9 cellular contexts compared by ENCODE assay signal in genomic region chr7:19663816-19664531, GRCh38. TPM values are rescaled to one million over a fixed set of nuclear protein-coding genes. Genes with fewer than 3 reads are reported as not detected.
DNase-seq lines count a peak whose midpoint lies in the region; ATAC-seq and TF ChIP-seq lines count a peak whose summit lies in the region.
"Had no signal": no experiment of that assay in that cellular context is flagged by ENCODE, and none has a peak within 500 bp of the region (broad histone marks: within the 10 kb centered on the region; RNA-seq: fewer than 3 reads in every experiment).

No MANE protein-coding gene starts in this region.

- intact Hi-C loops in heart right ventricle (cut with DNase I): loop anchor here in 5 of 10 donors (5.0 to 10.0 kb wide), 3 partner anchors 539 to 1309 kb away; no protein-coding TSS in a partner anchor

- H3K4me3 ChIP-seq in heart right ventricle: no peak overlapping the region
- H3K4me3 ChIP-seq: thoracic aorta had no signal

- CTCF ChIA-PET in HEK293T (lab: Yijun Ruan, JAX): no interaction called here

- no peaks in the 10 kb centered on the region for H3K9me3 ChIP-seq in heart right ventricle
- H3K9me3 ChIP-seq: thoracic aorta had no signal

- TF ChIP-seq CTCF in heart right ventricle (IDR thresholded peaks at IDR 0.05): no peak

- peaks cover 0 to 4% (median 0%) of the 10 kb centered on the region in 7 donors for H3K27me3 ChIP-seq in heart right ventricle

- ATAC-seq in GM19328 (IDR thresholded peaks at IDR 0.05; ENCODE audit: unreplicated experiment): peak; percentile 93
- peak; percentile 94 for ATAC-seq in HG03095 (IDR thresholded peaks at IDR 0.05; ENCODE audit: unreplicated experiment)
- ATAC-seq in heart right ventricle: no peak

- no peaks in the 10 kb centered on the region for H3K36me3 ChIP-seq in heart right ventricle
- H3K36me3 ChIP-seq: thoracic aorta had no signal

- DNase-seq in COLO668 (lab: John Stamatoyannopoulos, UW; ENCODE audit: unreplicated experiment): peak; percentile 48
- peak; percentile 73 for DNase-seq in NCI-H748 treated with DMSO at 0.1 percent for 48 hours (lab: John Stamatoyannopoulos, UW)
- DNase-seq in heart right ventricle: no peak
- no peak for DNase-seq in activated CD4-positive, alpha-beta T cell treated with anti-CD3 and anti-CD28 coated beads, Interleukin-2, amount 50 U/mL, for 4 hours
- DNase-seq in HEK293T (ENCODE audit: extremely low spot score): no peak
- no peak for DNase-seq in HuH-7 (ENCODE audit: low spot score)

- WGBS in heart right ventricle, 2 donors: 44 to 53% methylated on average over 4 of the region's 4 CpGs

- H3K4me1 ChIP-seq in heart right ventricle: no peaks in the 10 kb centered on the region

- H3K27ac ChIP-seq in heart right ventricle: no peak overlapping the region
- H3K27ac ChIP-seq: thoracic aorta had no signal

- POLR2A ChIA-PET in HEK293T (lab: Yijun Ruan, JAX): no interaction called here

TF ChIP-seq in HEK293T, 16 proteins besides CTCF, POLR2A, EP300 and RAD21:
- TF ChIP-seq, protein P1, sequence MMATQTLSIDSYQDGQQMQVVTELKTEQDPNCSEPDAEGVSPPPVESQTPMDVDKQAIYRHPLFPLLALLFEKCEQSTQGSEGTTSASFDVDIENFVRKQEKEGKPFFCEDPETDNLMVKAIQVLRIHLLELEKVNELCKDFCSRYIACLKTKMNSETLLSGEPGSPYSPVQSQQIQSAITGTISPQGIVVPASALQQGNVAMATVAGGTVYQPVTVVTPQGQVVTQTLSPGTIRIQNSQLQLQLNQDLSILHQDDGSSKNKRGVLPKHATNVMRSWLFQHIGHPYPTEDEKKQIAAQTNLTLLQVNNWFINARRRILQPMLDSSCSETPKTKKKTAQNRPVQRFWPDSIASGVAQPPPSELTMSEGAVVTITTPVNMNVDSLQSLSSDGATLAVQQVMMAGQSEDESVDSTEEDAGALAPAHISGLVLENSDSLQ (IDR thresholded peaks at IDR 0.05): no peak
- TF ChIP-seq TARDBP (IDR thresholded peaks at IDR 0.05) (no peak), HDGF (IDR thresholded peaks at IDR 0.05; ENCODE audit: borderline replicate concordance) (no peak), NFRKB (IDR thresholded peaks at IDR 0.05) (no peak), LEF1 (IDR thresholded peaks at IDR 0.05; ENCODE audit: borderline replicate concordance) (no peak), SP1 (IDR thresholded peaks at IDR 0.05) (no peak), SUZ12 (IDR thresholded peaks at IDR 0.05) (no peak), ARNT (IDR thresholded peaks at IDR 0.05) (no peak), FOXA1 (IDR thresholded peaks at IDR 0.05) (no peak)
TF ChIP-seq in HEK293T: peak in this region for 0.

RNA-seq across cellular contexts. Expression of gene POLR1F, which starts 44.9 kb away (rescaled TPM):
- 10 to 100 TPM in 3 of 10 donors, 1 to 10 TPM in 7; 6.9 to 10.9 (median 8.7) TPM for total RNA-seq in heart right ventricle
- 1 to 10 TPM; 5.1 to 6.5 TPM for polyA plus RNA-seq in heart right ventricle

Comparison
In these comparisons a context has a peak if more than half of its experiments do, and no peak if none do; other contexts are left out.
1. DNase-seq: peak in COLO668 (single experiment) and NCI-H748 treated with DMSO at 0.1 percent for 48 hours (single experiment); none in heart right ventricle (0 of 2), activated CD4-positive, alpha-beta T cell treated with anti-CD3 and anti-CD28 coated beads, Interleukin-2, amount 50 U/mL, for 4 hours (0 of 2), HEK293T (single experiment) and HuH-7 (single experiment).
2. ATAC-seq: peak in GM19328 (single experiment) and HG03095 (single experiment); none in heart right ventricle (0 of 8).